ENCODE assay signal across 7 cellular contexts in genomic region chr1:32449457-32449831, GRCh38. TPM values are rescaled to one million over a fixed set of nuclear protein-coding genes. Genes with fewer than 3 reads are reported as not detected.
"Had no signal": no experiment of that assay in that cellular context is flagged by ENCODE, and none has a peak within 500 bp of the region (broad histone marks: within the 10 kb centered on the region; RNA-seq: fewer than 3 reads in every experiment).

No MANE protein-coding gene starts in this region.

RNA-seq across cellular contexts. Expression of gene ZBTB8B, which starts 15.4 kb away (rescaled TPM):
- total RNA-seq: activated CD4-positive, alpha-beta memory T cell treated with anti-CD3 and anti-CD28 coated beads for 36 hours; activated naive CD4-positive, alpha-beta T cell treated with anti-CD3 and anti-CD28 coated beads for 36 hours; activated naive CD4-positive, alpha-beta T cell treated with anti-CD3 and anti-CD28 coated beads, Interleukin-2, amount 50 U/mL, for 72 hours; activated T-cell treated with anti-CD3 and anti-CD28 coated beads, Interleukin-2, amount 50 U/mL, for 4 hours; activated T-helper 1 cell treated with anti-CD3 and anti-CD28 coated beads, Interleukin-12 subunit alpha, Interleukin-12 subunit beta, Interleukin-2, Interleukin-4 antibody, amounts not matched to agents 30 ng/mL and 10 ng/mL and 1 ng/mL, durations not matched to agents 14 hours and 24 hours and 36 hours; OCI-LY7; Right ventricle myocardium superior had no signal
